Comparison of ENCODE assay signal across 12 cellular contexts in the genomic region with DNA sequence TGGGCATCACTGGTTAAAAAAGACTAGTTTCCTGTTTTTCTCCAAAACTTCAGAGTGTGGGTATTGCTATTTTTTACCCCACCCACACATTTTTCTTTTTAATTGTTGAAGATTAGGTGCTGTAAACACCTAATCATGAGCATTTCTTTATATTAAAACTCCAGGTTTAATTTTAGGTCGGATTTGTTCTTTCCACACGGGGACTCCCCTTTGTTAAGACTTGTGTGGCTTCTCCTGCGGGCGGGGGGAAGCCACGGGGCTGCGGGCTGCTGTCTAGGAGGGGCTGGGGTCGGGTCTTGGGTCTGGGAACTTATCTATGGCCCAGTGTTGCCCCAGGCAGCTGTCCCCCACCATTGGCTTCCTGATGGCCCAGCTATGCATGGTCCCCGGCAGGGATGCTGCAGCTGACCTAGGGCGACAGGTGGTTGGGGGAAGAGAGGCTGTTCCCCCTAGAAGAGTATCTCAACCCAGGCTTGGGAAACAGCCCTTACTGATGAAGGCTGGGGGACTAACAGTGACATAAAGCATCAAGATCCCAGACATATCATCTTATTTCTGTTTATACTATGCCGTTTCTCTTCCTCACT.
DNase-seq lines count a peak whose midpoint lies in the region; ATAC-seq, FAIRE-seq and TF ChIP-seq lines count a peak whose summit lies in the region.
"Had no signal": no experiment of that assay in that cellular context is flagged by ENCODE, and none has a peak within 500 bp of the region (broad histone marks: within the 10 kb centered on the region; RNA-seq: fewer than 3 reads in every experiment).

No MANE protein-coding gene starts in this region.

- no peak overlapping the region for H3K9ac ChIP-seq in smooth muscle cell (ENCODE audit: low read depth)
- no peak overlapping the region for H3K9ac ChIP-seq in HepG2 (ENCODE audit: insufficient read depth, low read depth, low read length)

- peak; percentile 50 for DNase-seq in activated CD4-positive, alpha-beta T cell treated with anti-CD3 and anti-CD28 coated beads, Interleukin-2, amount 10 ng/mL, durations not matched to agents 7 days and 5 days
- no peak for DNase-seq in activated CD4-positive, alpha-beta T cell treated with anti-CD3 and anti-CD28 coated beads for 1 hour
- DNase-seq in activated naive CD4-positive, alpha-beta T cell treated with anti-CD3 and anti-CD28 coated beads, Interleukin-2, amount 50 U/mL, for 72 hours (ENCODE audit: low spot score in 2 of 2) = no peak
- peak; percentile 49 for DNase-seq in stimulated activated naive CD8-positive, alpha-beta T cell treated with anti-CD3 and anti-CD28 coated beads, Interleukin-15, Interleukin-2, amounts not matched to agents 100 U/mL and 50 U/mL, for 24 hours
- no peak for DNase-seq in smooth muscle cell (lab: John Stamatoyannopoulos, UW; ENCODE audit: unreplicated experiment)
- DNase-seq in HepG2 (ENCODE audit: low spot score) = no peak
- DNase-seq in cortex of kidney (lab: John Stamatoyannopoulos, UW) = no peak

- POLR2A ChIA-PET in activated CD4-positive, alpha-beta T cell treated with anti-CD3 and anti-CD28 coated beads, Interleukin-2, amount 10 ng/mL, durations not matched to agents 7 days and 5 days (lab: Charles Lee) = interaction anchor here (0.6 to 0.7 kb wide), 2 partner anchors 15 to 20 kb away, joined by 4 to 15 read pairs; no protein-coding TSS in a partner anchor
- POLR2A ChIA-PET in HepG2 (lab: Yijun Ruan, JAX) = no interaction called here

- H3K79me2 ChIP-seq in smooth muscle cell (ENCODE audit: low read depth) (peaks cover 17% of the 10 kb centered on the region), HepG2 (ENCODE audit: insufficient read depth, low read length) (no peaks in the 10 kb centered on the region)

- peaks cover 88% of the 10 kb centered on the region for H3K4me1 Mint-ChIP-seq in activated CD4-positive, alpha-beta T cell treated with anti-CD3 and anti-CD28 coated beads, Interleukin-2, amount 10 ng/mL, durations not matched to agents 7 days and 5 days

- H3K27ac ChIP-seq in smooth muscle cell (ENCODE audit: low read depth) (no peak overlapping the region), HepG2 (ENCODE audit: extremely low read length, insufficient read depth, low read length) (no peak overlapping the region)
- H3K27ac ChIP-seq: A549, ascending aorta, pancreas had no signal

- H2AFZ ChIP-seq in smooth muscle cell (ENCODE audit: low read depth) (no peak overlapping the region), HepG2 (ENCODE audit: low read length) (no peak overlapping the region)

- H4K20me1 ChIP-seq in smooth muscle cell (ENCODE audit: low read depth) (peaks cover 42% of the 10 kb centered on the region), HepG2 (ENCODE audit: insufficient read depth, low read length) (0 out of 2 replicates have a peak, but pooled peaks cover 4% of the 10 kb centered on the region)

- BruUV-seq in HepG2 (replicated peaks; lab: Mats Ljungman, UMichigan) = no TSS peak

- FAIRE-seq in HepG2 (lab: Jason Lieb, UNC) = no peak
- FAIRE-seq: A549, K562, pancreas had no signal

- peak overlapping the region; percentile 99 for H3K27ac Mint-ChIP-seq in activated CD4-positive, alpha-beta T cell treated with anti-CD3 and anti-CD28 coated beads, Interleukin-2, amount 10 ng/mL, durations not matched to agents 7 days and 5 days
- peak overlapping the region; percentile 84 to 98 for H3K27ac Mint-ChIP-seq in activated naive CD4-positive, alpha-beta T cell treated with anti-CD3 and anti-CD28 coated beads, Interleukin-2, amount 50 U/mL, for 72 hours

- H3K4me2 ChIP-seq in smooth muscle cell = no peak overlapping the region
- H3K4me2 ChIP-seq in HepG2 (ENCODE audit: low read depth, low read length) = no peak overlapping the region
- H3K4me2 ChIP-seq: A549 had no signal

- peak overlapping the region; percentile 71 for H3K4me3 Mint-ChIP-seq in activated CD4-positive, alpha-beta T cell treated with anti-CD3 and anti-CD28 coated beads, Interleukin-2, amount 10 ng/mL, durations not matched to agents 7 days and 5 days

- no peaks in the 10 kb centered on the region for H3K36me3 ChIP-seq in smooth muscle cell (ENCODE audit: low read depth)
- H3K36me3 ChIP-seq in HepG2 (replicated peaks in 1 of 2; ENCODE audit: control insufficient read depth in 1 of 2, insufficient read depth in 2 of 2, low read length in 2 of 2) = no peaks in the 10 kb centered on the region
- H3K36me3 ChIP-seq: ascending aorta, pancreas had no signal

- no peak overlapping the region for H3K4me3 ChIP-seq in smooth muscle cell
- H3K4me3 ChIP-seq in HepG2 (replicated peaks in 1 of 3; ENCODE audit: insufficient read depth in 1 of 3, low read depth in 2 of 3, low read length in 3 of 3) = no peak overlapping the region
- H3K4me3 ChIP-seq: A549, ascending aorta, K562, pancreas had no signal

- H3K4me1 ChIP-seq in smooth muscle cell (ENCODE audit: low read depth) (peaks cover 15% of the 10 kb centered on the region), HepG2 (ENCODE audit: insufficient read depth, low read length) (no peaks in the 10 kb centered on the region)
- H3K4me1 ChIP-seq: A549, ascending aorta had no signal

- WGBS in smooth muscle cell (ENCODE audit: low lambda C conversion rate) = 89% methylated on average over 10 of the region's 10 CpGs
- WGBS in HepG2 (ENCODE audit: low lambda C conversion rate) = 86% methylated on average over 10 of the region's 10 CpGs

- H3K9me3 Mint-ChIP-seq in activated CD4-positive, alpha-beta T cell treated with anti-CD3 and anti-CD28 coated beads, Interleukin-2, amount 10 ng/mL, durations not matched to agents 7 days and 5 days = peaks cover 2% of the 10 kb centered on the region
- H3K9me3 Mint-ChIP-seq in activated naive CD4-positive, alpha-beta T cell treated with anti-CD3 and anti-CD28 coated beads, Interleukin-2, amount 50 U/mL, for 72 hours = peaks cover 0 to 3% of the 10 kb centered on the region in 2 donors

- H3K9me3 ChIP-seq in smooth muscle cell (replicated peaks; ENCODE audit: low read depth) (no peaks in the 10 kb centered on the region), HepG2 (ENCODE audit: low read length) (no peaks in the 10 kb centered on the region)
- H3K9me3 ChIP-seq: A549, ascending aorta, pancreas had no signal

- CTCF ChIA-PET in activated CD4-positive, alpha-beta T cell treated with anti-CD3 and anti-CD28 coated beads, Interleukin-2, amount 10 ng/mL, durations not matched to agents 7 days and 5 days (lab: Charles Lee) = interaction anchor here (0.7 to 1.3 kb wide), 2 partner anchors 23 to 122 kb away, joined by 3 to 4 read pairs; no protein-coding TSS in a partner anchor
- CTCF ChIA-PET in HepG2 (lab: Yijun Ruan, JAX; ENCODE audit: low intra/inter-chr PET ratio, low total read pairs) = no interaction called here

- ATAC-seq in HG03108 (IDR thresholded peaks at IDR 0.05; ENCODE audit: unreplicated experiment) (peak; percentile 17), HepG2 (no peak)
- peak in 1 of 2 donors; percentile 5 for ATAC-seq in activated naive CD4-positive, alpha-beta T cell treated with anti-CD3 and anti-CD28 coated beads, Interleukin-2, amount 50 U/mL, for 72 hours
- peak; percentile 20 for ATAC-seq in stimulated activated naive CD8-positive, alpha-beta T cell treated with anti-CD3 and anti-CD28 coated beads, Interleukin-15, Interleukin-2, amounts not matched to agents 100 U/mL and 50 U/mL, for 24 hours
- ATAC-seq: A549, K562, pancreas had no signal

- H3K27me3 ChIP-seq in smooth muscle cell (ENCODE audit: low read depth) (no peaks in the 10 kb centered on the region), HepG2 (ENCODE audit: control insufficient read depth in 1 of 2, insufficient read depth in 2 of 2, low read length in 2 of 2) (no peaks in the 10 kb centered on the region)
- H3K27me3 ChIP-seq: ascending aorta, pancreas had no signal

- intact Hi-C loops in HepG2 (cut with micrococcal nuclease; ENCODE audit: unreplicated experiment) = no loop called here

- in situ Hi-C loops in HepG2 (cut with HindIII; ENCODE audit: extremely low pct_ligation_motif_present, low pct_unique_long_range_greater_than_20kb) = no loop called here

- TF ChIP-seq POLR2A in HepG2 (IDR thresholded peaks at IDR 0.05; ENCODE audit: insufficient read depth in 1 of 2, low read depth in 2 of 2, low read length in 2 of 2) = no peak

- H3K36me3 Mint-ChIP-seq in activated CD4-positive, alpha-beta T cell treated with anti-CD3 and anti-CD28 coated beads, Interleukin-2, amount 10 ng/mL, durations not matched to agents 7 days and 5 days (ENCODE audit: low read depth) = peaks cover 42% of the 10 kb centered on the region
- peaks cover 6 to 41% of the 10 kb centered on the region in 2 donors for H3K36me3 Mint-ChIP-seq in activated naive CD4-positive, alpha-beta T cell treated with anti-CD3 and anti-CD28 coated beads, Interleukin-2, amount 50 U/mL, for 72 hours

- TF ChIP-seq CTCF in smooth muscle cell (IDR thresholded peaks at IDR 0.05; ENCODE audit: borderline replicate concordance, insufficient read depth, poor library complexity, severe bottlenecking) = no peak
- no peak for TF ChIP-seq CTCF in HepG2 (CRISPR knock-in tag; IDR thresholded peaks at IDR 0.05)

- no peak for TF ChIP-seq RAD21 in HepG2 (CRISPR knock-in tag; IDR thresholded peaks at IDR 0.05)

- TF ChIP-seq EP300 in HepG2 (IDR thresholded peaks at IDR 0.05; ENCODE audit: low read depth in 2 of 2, low read length in 2 of 2) (no peak), HepG2 (CRISPR knock-in tag; IDR thresholded peaks at IDR 0.05; ENCODE audit: borderline replicate concordance) (no peak)

- no peaks in the 10 kb centered on the region for H3F3A ChIP-seq in smooth muscle cell (ENCODE audit: low read depth)

- no peaks in the 10 kb centered on the region for H3K27me3 Mint-ChIP-seq in activated CD4-positive, alpha-beta T cell treated with anti-CD3 and anti-CD28 coated beads, Interleukin-2, amount 10 ng/mL, durations not matched to agents 7 days and 5 days

TF ChIP-seq in HepG2, 621 proteins besides CTCF, POLR2A, EP300 and RAD21 (continues in another document):
- TF ChIP-seq GABPA (IDR thresholded peaks at IDR 0.05; ENCODE audit: low read depth, low read length) = no peak
- TF ChIP-seq GABPA (CRISPR knock-in tag; IDR thresholded peaks at IDR 0.05; ENCODE audit: low read depth) = no peak
- no peak for TF ChIP-seq U2AF1 (optimal IDR thresholded peaks at IDR 0.05; ENCODE audit: low read depth, low read length)
- no peak for TF ChIP-seq SUZ12 (IDR thresholded peaks at IDR 0.05; ENCODE audit: low read depth, low read length)
- TF ChIP-seq ZNF317 (CRISPR knock-in tag; IDR thresholded peaks at IDR 0.05) = no peak
- TF ChIP-seq ZZZ3 (CRISPR knock-in tag; IDR thresholded peaks at IDR 0.05; ENCODE audit: borderline replicate concordance) = no peak
- no peak for TF ChIP-seq RFX1 (IDR thresholded peaks at IDR 0.05)
- TF ChIP-seq CHD4 (IDR thresholded peaks at IDR 0.05; ENCODE audit: borderline replicate concordance, low read length) = no peak

Comparison
In these comparisons a context has a peak if more than half of its experiments do, and no peak if none do; other contexts are left out.
1. DNase-seq: peak in activated CD4-positive, alpha-beta T cell treated with anti-CD3 and anti-CD28 coated beads, Interleukin-2, amount 10 ng/mL, durations not matched to agents 7 days and 5 days (single experiment) and stimulated activated naive CD8-positive, alpha-beta T cell treated with anti-CD3 and anti-CD28 coated beads, Interleukin-15, Interleukin-2, amounts not matched to agents 100 U/mL and 50 U/mL, for 24 hours (single experiment); none in activated CD4-positive, alpha-beta T cell treated with anti-CD3 and anti-CD28 coated beads for 1 hour (single experiment), activated naive CD4-positive, alpha-beta T cell treated with anti-CD3 and anti-CD28 coated beads, Interleukin-2, amount 50 U/mL, for 72 hours (0 of 2), smooth muscle cell (single experiment), HepG2 (single experiment) and cortex of kidney (single experiment).